ENCODE assay signal across 1 cellular context in genomic region chr17:78781339-78782304, GRCh38.
A peak's percentile ranks its signal among the peaks of the same experiment; 100 is the strongest.
TF ChIP-seq lines count a peak whose summit lies in the region.

A gene with protein sequence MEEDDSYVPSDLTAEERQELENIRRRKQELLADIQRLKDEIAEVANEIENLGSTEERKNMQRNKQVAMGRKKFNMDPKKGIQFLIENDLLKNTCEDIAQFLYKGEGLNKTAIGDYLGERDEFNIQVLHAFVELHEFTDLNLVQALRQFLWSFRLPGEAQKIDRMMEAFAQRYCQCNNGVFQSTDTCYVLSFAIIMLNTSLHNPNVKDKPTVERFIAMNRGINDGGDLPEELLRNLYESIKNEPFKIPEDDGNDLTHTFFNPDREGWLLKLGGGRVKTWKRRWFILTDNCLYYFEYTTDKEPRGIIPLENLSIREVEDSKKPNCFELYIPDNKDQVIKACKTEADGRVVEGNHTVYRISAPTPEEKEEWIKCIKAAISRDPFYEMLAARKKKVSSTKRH (minus strand): TSS chr17:78782273. CDS start chr17:78782223, 50 bp downstream.

TF ChIP-seq in K562, 482 proteins besides CTCF, POLR2A, EP300 and RAD21 (continued from another document):
- TF ChIP-seq CHD7 (IDR thresholded peaks at IDR 0.05; ENCODE audit: low read depth, low read length) = no peak
- no peak for TF ChIP-seq BRD4 (IDR thresholded peaks at IDR 0.05)
- peak; percentile 56; the same call in 1 of the 2 replicates for TF ChIP-seq C11orf30 (IDR thresholded peaks at IDR 0.05; ENCODE audit: low read depth)
- peak; percentile 51; the same call in 1 of the 2 replicates for TF ChIP-seq L3MBTL2 (IDR thresholded peaks at IDR 0.05)
- no peak for TF ChIP-seq SUPT5H (IDR thresholded peaks at IDR 0.05)
- TF ChIP-seq NR2C2 (CRISPR knock-in tag; IDR thresholded peaks at IDR 0.05) = no peak
- peak; percentile 5; the same call in 1 of the 2 replicates for TF ChIP-seq NR2C2 (tag; IDR thresholded peaks at IDR 0.05)
- TF ChIP-seq CTBP1 (IDR thresholded peaks at IDR 0.05; ENCODE audit: borderline replicate concordance) = peak; percentile 40; the same call in 1 of the 2 replicates
- no peak for TF ChIP-seq TAL1 (IDR thresholded peaks at IDR 0.05)
- TF ChIP-seq, protein P1, sequence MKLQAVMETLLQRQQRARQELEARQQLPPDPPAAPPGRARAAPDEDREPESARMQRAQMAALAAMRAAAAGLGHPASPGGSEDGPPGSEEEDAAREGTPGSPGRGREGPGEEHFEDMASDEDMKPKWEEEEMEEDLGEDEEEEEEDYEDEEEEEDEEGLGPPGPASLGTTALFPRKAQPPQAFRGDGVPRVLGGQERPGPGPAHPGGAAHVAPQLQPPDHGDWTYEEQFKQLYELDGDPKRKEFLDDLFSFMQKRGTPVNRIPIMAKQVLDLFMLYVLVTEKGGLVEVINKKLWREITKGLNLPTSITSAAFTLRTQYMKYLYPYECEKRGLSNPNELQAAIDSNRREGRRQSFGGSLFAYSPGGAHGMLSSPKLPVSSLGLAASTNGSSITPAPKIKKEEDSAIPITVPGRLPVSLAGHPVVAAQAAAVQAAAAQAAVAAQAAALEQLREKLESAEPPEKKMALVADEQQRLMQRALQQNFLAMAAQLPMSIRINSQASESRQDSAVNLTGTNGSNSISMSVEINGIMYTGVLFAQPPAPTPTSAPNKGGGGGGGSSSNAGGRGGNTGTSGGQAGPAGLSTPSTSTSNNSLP (IDR thresholded peaks at IDR 0.05; ENCODE audit: borderline replicate concordance, low read depth, low read length) = no peak
- peak; percentile 82 for TF ChIP-seq ZNF316 (IDR thresholded peaks at IDR 0.05)
- TF ChIP-seq, protein P2, sequence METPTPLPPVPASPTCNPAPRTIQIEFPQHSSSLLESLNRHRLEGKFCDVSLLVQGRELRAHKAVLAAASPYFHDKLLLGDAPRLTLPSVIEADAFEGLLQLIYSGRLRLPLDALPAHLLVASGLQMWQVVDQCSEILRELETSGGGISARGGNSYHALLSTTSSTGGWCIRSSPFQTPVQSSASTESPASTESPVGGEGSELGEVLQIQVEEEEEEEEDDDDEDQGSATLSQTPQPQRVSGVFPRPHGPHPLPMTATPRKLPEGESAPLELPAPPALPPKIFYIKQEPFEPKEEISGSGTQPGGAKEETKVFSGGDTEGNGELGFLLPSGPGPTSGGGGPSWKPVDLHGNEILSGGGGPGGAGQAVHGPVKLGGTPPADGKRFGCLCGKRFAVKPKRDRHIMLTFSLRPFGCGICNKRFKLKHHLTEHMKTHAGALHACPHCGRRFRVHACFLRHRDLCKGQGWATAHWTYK (CRISPR knock-in tag; IDR thresholded peaks at IDR 0.05) = 0 out of 2 replicates have a peak, but pooled peaks have one; percentile 25
- TF ChIP-seq, protein P3, sequence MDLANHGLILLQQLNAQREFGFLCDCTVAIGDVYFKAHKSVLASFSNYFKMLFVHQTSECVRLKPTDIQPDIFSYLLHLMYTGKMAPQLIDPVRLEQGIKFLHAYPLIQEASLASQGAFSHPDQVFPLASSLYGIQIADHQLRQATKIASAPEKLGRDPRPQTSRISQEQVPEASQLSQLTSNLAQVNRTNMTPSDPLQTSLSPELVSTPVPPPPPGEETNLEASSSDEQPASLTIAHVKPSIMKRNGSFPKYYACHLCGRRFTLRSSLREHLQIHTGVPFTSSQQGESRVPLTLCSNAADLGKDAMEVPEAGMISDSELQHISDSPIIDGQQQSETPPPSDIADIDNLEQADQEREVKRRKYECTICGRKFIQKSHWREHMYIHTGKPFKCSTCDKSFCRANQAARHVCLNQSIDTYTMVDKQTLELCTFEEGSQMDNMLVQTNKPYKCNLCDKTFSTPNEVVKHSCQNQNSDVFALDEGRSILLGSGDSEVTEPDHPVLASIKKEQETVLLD (IDR thresholded peaks at IDR 0.05) = no peak
- no peak for TF ChIP-seq ZBED1 (IDR thresholded peaks at IDR 0.05)
- TF ChIP-seq TAF1 (IDR thresholded peaks at IDR 0.05; ENCODE audit: control insufficient read depth, extremely low read depth, insufficient read depth, low read length, severe bottlenecking) = peak; percentile 5
- TF ChIP-seq RBM22 (IDR thresholded peaks at IDR 0.05; ENCODE audit: low read depth, low read length, poor library complexity, severe bottlenecking) = no peak
- TF ChIP-seq ZEB2 (IDR thresholded peaks at IDR 0.05) = no peak
